11 cellular contexts compared by ENCODE assay signal in the genomic region with DNA sequence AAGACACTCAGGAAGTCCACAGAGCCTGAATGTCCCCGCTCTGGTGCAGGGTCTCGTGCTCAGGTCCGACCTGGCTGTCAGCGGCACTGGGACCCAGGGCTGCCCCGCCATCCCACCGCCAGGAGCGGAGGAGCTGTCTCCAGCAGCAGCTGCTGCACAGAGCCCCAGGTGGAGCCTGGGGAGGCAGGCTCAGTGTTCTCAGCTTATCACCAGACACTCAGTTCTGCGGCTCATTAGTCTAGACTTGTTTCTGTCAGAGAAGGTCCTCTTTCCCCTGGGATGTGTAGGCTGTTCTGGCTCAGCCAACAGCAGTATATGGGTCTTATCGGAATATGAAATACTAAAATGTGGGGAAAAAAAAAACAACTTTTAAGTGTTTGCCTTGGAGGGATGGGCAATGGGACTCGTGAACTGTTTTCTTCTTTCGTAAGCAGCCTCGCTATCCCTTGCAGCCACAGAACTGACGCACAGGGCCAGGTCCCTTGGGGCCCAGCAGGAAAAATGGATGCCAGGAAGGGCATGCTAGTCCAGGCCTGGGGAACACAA.
DNase-seq lines count a peak whose midpoint lies in the region; ATAC-seq and TF ChIP-seq lines count a peak whose summit lies in the region.
"Had no signal": no experiment of that assay in that cellular context is flagged by ENCODE, and none has a peak within 500 bp of the region (broad histone marks: within the 10 kb centered on the region; RNA-seq: fewer than 3 reads in every experiment).

No MANE protein-coding gene starts in this region.

- 83% methylated on average over 13 of the region's 13 CpGs for WGBS in GM23248 (ENCODE audit: low coverage in 1 of 2, low lambda C conversion rate in 2 of 2, missing lambda C conversion rate in 2 of 2), 2 experiments
- 36% methylated on average over 10 of the region's 13 CpGs for WGBS in smooth muscle cell (ENCODE audit: low lambda C conversion rate)

- peaks cover 15% of the 10 kb centered on the region for H3K4me1 Mint-ChIP-seq in WTC11
- peaks cover 70% of the 10 kb centered on the region for H3K4me1 Mint-ChIP-seq in activated CD4-positive, alpha-beta T cell treated with anti-CD3 and anti-CD28 coated beads, Interleukin-2, amount 10 ng/mL, durations not matched to agents 7 days and 5 days

- peaks cover 21% of the 10 kb centered on the region for H3K9me3 Mint-ChIP-seq in WTC11
- H3K9me3 Mint-ChIP-seq in activated CD4-positive, alpha-beta T cell treated with anti-CD3 and anti-CD28 coated beads, Interleukin-2, amount 10 ng/mL, durations not matched to agents 7 days and 5 days: peaks cover 17% of the 10 kb centered on the region

- POLR2A ChIA-PET in WTC11 (lab: Charles Lee): no interaction called here
- POLR2A ChIA-PET in activated CD4-positive, alpha-beta T cell treated with anti-CD3 and anti-CD28 coated beads, Interleukin-2, amount 10 ng/mL, durations not matched to agents 7 days and 5 days (lab: Charles Lee): no interaction called here

- DNase-seq in GM23248 (peak; percentile 60), WTC11 (ENCODE audit: low spot score) (no peak), Right ventricle myocardium superior (peak; percentile 87), smooth muscle cell (lab: John Stamatoyannopoulos, UW; ENCODE audit: unreplicated experiment) (no peak)
- DNase-seq in activated CD4-positive, alpha-beta T cell treated with anti-CD3 and anti-CD28 coated beads, Interleukin-2, amount 10 ng/mL, durations not matched to agents 7 days and 5 days: no peak
- DNase-seq: activated CD4-positive, CD25-positive, alpha-beta regulatory T cell treated with anti-CD3 and anti-CD28 coated beads, Interleukin-2, amount 50 U/mL, for 72 hours; activated naive CD8-positive, alpha-beta T cell treated with anti-CD3 and anti-CD28 coated beads for 36 hours; transverse colon had no signal

- H3K4me2 ChIP-seq in GM23248 (ENCODE audit: unreplicated experiment) (no peak overlapping the region), smooth muscle cell (peak overlapping the region; percentile 45)

- ATAC-seq in WTC11 (peak; percentile 25; the same call in 1 of the 2 replicates), Right ventricle myocardium superior (ENCODE audit: poor library complexity) (peak; percentile 80), GM19324 (IDR thresholded peaks at IDR 0.05; ENCODE audit: low FRiP score, unreplicated experiment) (no peak), GM19351 (IDR thresholded peaks at IDR 0.05; ENCODE audit: unreplicated experiment) (no peak), HG03469 (IDR thresholded peaks at IDR 0.05; ENCODE audit: unreplicated experiment) (no peak)

- H4K20me1 ChIP-seq in GM23248 (ENCODE audit: insufficient read depth) (no peaks in the 10 kb centered on the region), smooth muscle cell (ENCODE audit: low read depth) (no peaks in the 10 kb centered on the region)

- H3K27me3 Mint-ChIP-seq in WTC11 (ENCODE audit: low read depth): no peaks in the 10 kb centered on the region
- peaks cover 2% of the 10 kb centered on the region for H3K27me3 Mint-ChIP-seq in activated CD4-positive, alpha-beta T cell treated with anti-CD3 and anti-CD28 coated beads, Interleukin-2, amount 10 ng/mL, durations not matched to agents 7 days and 5 days
- H3K27me3 Mint-ChIP-seq: activated naive CD8-positive, alpha-beta T cell treated with anti-CD3 and anti-CD28 coated beads for 36 hours had no signal

- peak overlapping the region; percentile 38; the same call in 1 of the 2 replicates for H3K9ac ChIP-seq in GM23248
- H3K9ac ChIP-seq in smooth muscle cell (ENCODE audit: low read depth): peak overlapping the region; percentile 76

- H3K36me3 ChIP-seq in GM23248 (ENCODE audit: low read depth): no peaks in the 10 kb centered on the region
- no peaks in the 10 kb centered on the region for H3K36me3 ChIP-seq in smooth muscle cell (ENCODE audit: low read depth)
- H3K36me3 ChIP-seq: transverse colon had no signal

- H3K4me1 ChIP-seq in GM23248 (ENCODE audit: insufficient read depth) (peaks cover 34% of the 10 kb centered on the region), smooth muscle cell (ENCODE audit: low read depth) (peaks cover 13% of the 10 kb centered on the region)

- H3K9me2 ChIP-seq in GM23248 (ENCODE audit: insufficient read depth): no peaks in the 10 kb centered on the region

- H3K4me3 ChIP-seq in GM23248: no peak overlapping the region
- H3K4me3 ChIP-seq in smooth muscle cell: no peak overlapping the region
- H3K4me3 ChIP-seq: transverse colon had no signal

- H2AFZ ChIP-seq in GM23248 (peak overlapping the region; percentile 40; the same call in 1 of the 2 replicates), smooth muscle cell (ENCODE audit: low read depth) (no peak overlapping the region)

- H3F3A ChIP-seq in GM23248 (ENCODE audit: insufficient read depth) (peaks cover 18% of the 10 kb centered on the region; the same call in 1 of the 2 replicates), smooth muscle cell (ENCODE audit: low read depth) (peaks cover 13% of the 10 kb centered on the region)

- intact Hi-C loops in Right ventricle myocardium superior (cut with DNase I): no loop called here

- H3K4me3 Mint-ChIP-seq in WTC11: no peak overlapping the region
- H3K4me3 Mint-ChIP-seq in activated CD4-positive, alpha-beta T cell treated with anti-CD3 and anti-CD28 coated beads, Interleukin-2, amount 10 ng/mL, durations not matched to agents 7 days and 5 days: no peak overlapping the region
- H3K4me3 Mint-ChIP-seq: activated naive CD8-positive, alpha-beta T cell treated with anti-CD3 and anti-CD28 coated beads for 36 hours had no signal

- H3K27me3 ChIP-seq in GM23248 (replicated peaks; ENCODE audit: insufficient read depth) (no peaks in the 10 kb centered on the region), smooth muscle cell (ENCODE audit: low read depth) (no peaks in the 10 kb centered on the region)
- H3K27me3 ChIP-seq: transverse colon had no signal

- TF ChIP-seq CTCF in WTC11 (IDR thresholded peaks at IDR 0.05): no peak
- TF ChIP-seq CTCF in smooth muscle cell (IDR thresholded peaks at IDR 0.05; ENCODE audit: borderline replicate concordance, insufficient read depth, poor library complexity, severe bottlenecking): no peak

- peak overlapping the region; percentile 69 for H3K27ac ChIP-seq in GM23248
- peak overlapping the region; percentile 93 for H3K27ac ChIP-seq in smooth muscle cell (ENCODE audit: low read depth)
- H3K27ac ChIP-seq: transverse colon had no signal

- in situ Hi-C loops in GM23248 (cut with MboI): no loop called here

- peaks cover 3% of the 10 kb centered on the region; the same call in 1 of the 2 replicates for H3K36me3 Mint-ChIP-seq in WTC11
- H3K36me3 Mint-ChIP-seq in activated CD4-positive, alpha-beta T cell treated with anti-CD3 and anti-CD28 coated beads, Interleukin-2, amount 10 ng/mL, durations not matched to agents 7 days and 5 days (ENCODE audit: low read depth): peaks cover 14% of the 10 kb centered on the region

- no peaks in the 10 kb centered on the region for H3K9me3 ChIP-seq in GM23248 (ENCODE audit: low read depth)
- no peaks in the 10 kb centered on the region for H3K9me3 ChIP-seq in smooth muscle cell (replicated peaks; ENCODE audit: low read depth)
- H3K9me3 ChIP-seq: transverse colon had no signal

- H3K79me2 ChIP-seq in GM23248 (ENCODE audit: insufficient read depth) (no peaks in the 10 kb centered on the region), smooth muscle cell (ENCODE audit: low read depth) (no peaks in the 10 kb centered on the region)

- CTCF ChIA-PET in WTC11 (lab: Charles Lee): no interaction called here
- CTCF ChIA-PET in activated CD4-positive, alpha-beta T cell treated with anti-CD3 and anti-CD28 coated beads, Interleukin-2, amount 10 ng/mL, durations not matched to agents 7 days and 5 days (lab: Charles Lee): interaction anchor here (1.2 to 1.6 kb wide), 2 partner anchors 10 to 20 kb away, joined by 3 read pairs; no protein-coding TSS in a partner anchor

- no peak overlapping the region for H3K27ac Mint-ChIP-seq in WTC11
- no peak overlapping the region for H3K27ac Mint-ChIP-seq in activated CD4-positive, alpha-beta T cell treated with anti-CD3 and anti-CD28 coated beads, Interleukin-2, amount 10 ng/mL, durations not matched to agents 7 days and 5 days
- H3K27ac Mint-ChIP-seq: activated naive CD8-positive, alpha-beta T cell treated with anti-CD3 and anti-CD28 coated beads for 36 hours had no signal

TF ChIP-seq in WTC11, 78 proteins besides CTCF, POLR2A, EP300 and RAD21 (continues in another document):
- TF ChIP-seq, protein P1, sequence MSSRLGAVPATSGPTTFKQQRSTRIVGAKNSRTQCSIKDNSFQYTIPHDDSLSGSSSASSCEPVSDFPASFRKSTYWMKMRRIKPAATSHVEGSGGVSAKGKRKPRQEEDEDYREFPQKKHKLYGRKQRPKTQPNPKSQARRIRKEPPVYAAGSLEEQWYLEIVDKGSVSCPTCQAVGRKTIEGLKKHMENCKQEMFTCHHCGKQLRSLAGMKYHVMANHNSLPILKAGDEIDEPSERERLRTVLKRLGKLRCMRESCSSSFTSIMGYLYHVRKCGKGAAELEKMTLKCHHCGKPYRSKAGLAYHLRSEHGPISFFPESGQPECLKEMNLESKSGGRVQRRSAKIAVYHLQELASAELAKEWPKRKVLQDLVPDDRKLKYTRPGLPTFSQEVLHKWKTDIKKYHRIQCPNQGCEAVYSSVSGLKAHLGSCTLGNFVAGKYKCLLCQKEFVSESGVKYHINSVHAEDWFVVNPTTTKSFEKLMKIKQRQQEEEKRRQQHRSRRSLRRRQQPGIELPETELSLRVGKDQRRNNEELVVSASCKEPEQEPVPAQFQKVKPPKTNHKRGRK (CRISPR knock-in tag; IDR thresholded peaks at IDR 0.05; ENCODE audit: borderline replicate concordance): no peak

Comparison
In these comparisons a context has a peak if more than half of its experiments do, and no peak if none do; other contexts are left out.
1. DNase-seq: peak in GM23248 (single experiment) and Right ventricle myocardium superior (single experiment); none in WTC11 (single experiment), smooth muscle cell (single experiment) and activated CD4-positive, alpha-beta T cell treated with anti-CD3 and anti-CD28 coated beads, Interleukin-2, amount 10 ng/mL, durations not matched to agents 7 days and 5 days (single experiment).
2. ATAC-seq: peak in WTC11 (single experiment) and Right ventricle myocardium superior (single experiment); none in GM19324 (single experiment), GM19351 (single experiment) and HG03469 (single experiment).